ENCODE assay signal across 19 cellular contexts in the genomic region with DNA sequence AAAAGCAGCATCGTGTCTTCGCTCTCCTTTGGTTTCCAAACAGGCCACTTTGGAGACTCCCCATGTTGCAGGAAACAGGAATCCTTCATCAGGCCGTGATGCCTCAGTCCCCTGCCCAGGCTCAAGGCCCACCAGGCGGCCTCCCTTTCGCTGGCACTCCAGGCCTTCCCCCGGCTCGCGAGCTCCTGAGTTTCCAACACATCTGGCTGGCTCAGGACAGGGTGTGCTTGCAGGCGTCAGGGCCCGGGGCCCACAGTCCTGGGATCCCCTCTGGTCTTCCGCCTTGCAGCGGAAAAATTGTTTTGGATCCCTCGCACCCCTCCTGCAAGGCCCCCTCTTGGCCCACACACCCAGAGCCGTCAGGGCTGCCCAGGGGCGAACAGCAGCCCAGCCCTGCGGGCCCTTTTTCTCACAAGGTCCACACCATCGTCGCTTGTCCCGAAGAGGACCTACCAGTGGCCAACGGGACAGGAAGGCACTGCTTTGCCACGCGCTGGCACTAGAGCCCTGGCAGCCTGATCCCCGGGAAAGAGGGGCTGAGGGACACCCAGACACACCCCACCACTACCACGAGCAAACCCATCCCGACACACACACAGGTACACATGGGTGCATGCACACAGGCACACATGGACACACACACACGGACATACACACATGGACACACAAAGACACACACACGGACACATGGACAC.
DNase-seq lines count a peak whose midpoint lies in the region; ATAC-seq and TF ChIP-seq lines count a peak whose summit lies in the region.
"Had no signal": no experiment of that assay in that cellular context is flagged by ENCODE, and none has a peak within 500 bp of the region (broad histone marks: within the 10 kb centered on the region; RNA-seq: fewer than 3 reads in every experiment).

No MANE protein-coding gene starts in this region.

- no peak for TF ChIP-seq CTCF in lower lobe of right lung (IDR thresholded peaks at IDR 0.05)
- no peak for TF ChIP-seq CTCF in thoracic aorta (IDR thresholded peaks at IDR 0.05)

- H3K9me3 ChIP-seq in lower lobe of right lung, result no peaks in the 10 kb centered on the region
- no peaks in the 10 kb centered on the region for H3K9me3 ChIP-seq in thoracic aorta
- H3K9me3 ChIP-seq: prostate gland had no signal

- no peaks in the 10 kb centered on the region for H3K27me3 ChIP-seq in lower lobe of right lung (ENCODE audit: low read depth)
- no peaks in the 10 kb centered on the region for H3K27me3 ChIP-seq in thoracic aorta (replicated peaks; ENCODE audit: insufficient read depth)

- no peak overlapping the region for H3K4me3 ChIP-seq in lower lobe of right lung
- no peak overlapping the region for H3K4me3 ChIP-seq in thoracic aorta
- H3K4me3 ChIP-seq: prostate gland had no signal

- H3K27ac Mint-ChIP-seq in activated CD4-positive, alpha-beta T cell treated with anti-CD3 and anti-CD28 coated beads, Interleukin-2, amount 10 ng/mL, durations not matched to agents 24 days and 14 days, result no peak overlapping the region
- H3K27ac Mint-ChIP-seq in activated T-helper 17 cell treated with anti-CD3 and anti-CD28 coated beads, Interleukin-2, amount 50 U/mL, for 72 hours, result no peak overlapping the region
- H3K27ac Mint-ChIP-seq: activated T-helper 2 cell treated with anti-CD3 and anti-CD28 coated beads, Interferon-gamma antibody, Interleukin-2, Interleukin-4, amounts not matched to agents 10 μg/mL and 5 μg/mL and 100 μg/mL, durations not matched to agents 14 hours and 24 hours and 36 hours; nephron; WTC11 had no signal

- peaks cover 12% of the 10 kb centered on the region for H3K4me1 Mint-ChIP-seq in activated CD4-positive, alpha-beta T cell treated with anti-CD3 and anti-CD28 coated beads, Interleukin-2, amount 10 ng/mL, durations not matched to agents 24 days and 14 days
- H3K4me1 Mint-ChIP-seq in activated T-helper 17 cell treated with anti-CD3 and anti-CD28 coated beads, Interleukin-2, amount 50 U/mL, for 72 hours, result peaks cover 7% of the 10 kb centered on the region
- H3K4me1 Mint-ChIP-seq: nephron, WTC11 had no signal

- intact Hi-C loops in activated CD4-positive, alpha-beta T cell treated with anti-CD3 and anti-CD28 coated beads, Interleukin-2, amount 10 ng/mL, durations not matched to agents 24 days and 14 days (cut with micrococcal nuclease), result loop anchor here (2.0 kb wide), 1 partner anchor 1022 kb away; no protein-coding TSS in a partner anchor
- intact Hi-C loops in lower lobe of right lung (cut with DNase I), result no loop called here

- in situ Hi-C loops in G401 (cut with HindIII; ENCODE audit: low sequenced_read_pairs), result no loop called here

- DNase-seq in activated CD4-positive, alpha-beta T cell treated with anti-CD3 and anti-CD28 coated beads, Interleukin-2, amount 10 ng/mL, durations not matched to agents 24 days and 14 days, result no peak
- no peak for DNase-seq in activated CD4-positive, alpha-beta T cell treated with anti-CD3 and anti-CD28 coated beads, Interleukin-2, amount 50 U/mL, for 4 hours
- DNase-seq in lower lobe of right lung (no peak), thoracic aorta (ENCODE audit: low spot score) (no peak), G401 (ENCODE audit: low spot score) (no peak), germinal center (ENCODE audit: low spot score) (no peak), 8988T (no peak)
- DNase-seq: ACHN; mammary epithelial cell; NCI-H1436; NCI-H345; SHP77; stimulated activated naive CD4-positive, alpha-beta T cell had no signal

- peaks cover 15% of the 10 kb centered on the region for H3K27me3 Mint-ChIP-seq in activated CD4-positive, alpha-beta T cell treated with anti-CD3 and anti-CD28 coated beads, Interleukin-2, amount 10 ng/mL, durations not matched to agents 24 days and 14 days
- peaks cover 4% of the 10 kb centered on the region for H3K27me3 Mint-ChIP-seq in activated T-helper 17 cell treated with anti-CD3 and anti-CD28 coated beads, Interleukin-2, amount 50 U/mL, for 72 hours

- no peaks in the 10 kb centered on the region for H3K4me1 ChIP-seq in lower lobe of right lung
- no peaks in the 10 kb centered on the region for H3K4me1 ChIP-seq in thoracic aorta (ENCODE audit: control insufficient read depth in 1 of 2, low read depth in 2 of 2)
- H3K4me1 ChIP-seq: prostate gland had no signal

- peaks cover 4% of the 10 kb centered on the region for H3K36me3 Mint-ChIP-seq in activated CD4-positive, alpha-beta T cell treated with anti-CD3 and anti-CD28 coated beads, Interleukin-2, amount 10 ng/mL, durations not matched to agents 24 days and 14 days (ENCODE audit: low read depth)
- H3K36me3 Mint-ChIP-seq in activated T-helper 17 cell treated with anti-CD3 and anti-CD28 coated beads, Interleukin-2, amount 50 U/mL, for 72 hours (ENCODE audit: low read depth), result no peaks in the 10 kb centered on the region

- peak; percentile 12 for ATAC-seq in activated T-helper 17 cell treated with anti-CD3 and anti-CD28 coated beads, Interleukin-2, amount 50 U/mL, for 72 hours (replicated peaks)
- ATAC-seq in lower lobe of right lung (peak; percentile 68 to 89), thoracic aorta (ENCODE audit: insufficient number of reproducible peaks, low FRiP score, low read depth) (peak; percentile 43)
- ATAC-seq: HCT116, WTC11 had no signal

- peak overlapping the region; percentile 52 for H3K4me3 Mint-ChIP-seq in activated CD4-positive, alpha-beta T cell treated with anti-CD3 and anti-CD28 coated beads, Interleukin-2, amount 10 ng/mL, durations not matched to agents 24 days and 14 days
- H3K4me3 Mint-ChIP-seq in activated T-helper 17 cell treated with anti-CD3 and anti-CD28 coated beads, Interleukin-2, amount 50 U/mL, for 72 hours, result no peak overlapping the region
- H3K4me3 Mint-ChIP-seq: nephron had no signal

- H3K36me3 ChIP-seq in lower lobe of right lung (no peaks in the 10 kb centered on the region), thoracic aorta (no peaks in the 10 kb centered on the region)
- H3K36me3 ChIP-seq: prostate gland had no signal

- H3K9me3 Mint-ChIP-seq in activated CD4-positive, alpha-beta T cell treated with anti-CD3 and anti-CD28 coated beads, Interleukin-2, amount 10 ng/mL, durations not matched to agents 24 days and 14 days, result peaks cover 20% of the 10 kb centered on the region
- peaks cover 18% of the 10 kb centered on the region for H3K9me3 Mint-ChIP-seq in activated T-helper 17 cell treated with anti-CD3 and anti-CD28 coated beads, Interleukin-2, amount 50 U/mL, for 72 hours

- H3K27ac ChIP-seq in lower lobe of right lung, result no peak overlapping the region
- no peak overlapping the region for H3K27ac ChIP-seq in thoracic aorta
- H3K27ac ChIP-seq: prostate gland had no signal

Comparison
In these comparisons a context has a peak if more than half of its experiments do, and no peak if none do; other contexts are left out.
1. ATAC-seq: peak in every context shown above with its lines; median percentile 78 in lower lobe of right lung; 43 in thoracic aorta; 12 in activated T-helper 17 cell treated with anti-CD3 and anti-CD28 coated beads, Interleukin-2, amount 50 U/mL, for 72 hours.